ENCODE assay signal across 7 cellular contexts in the genomic region with DNA sequence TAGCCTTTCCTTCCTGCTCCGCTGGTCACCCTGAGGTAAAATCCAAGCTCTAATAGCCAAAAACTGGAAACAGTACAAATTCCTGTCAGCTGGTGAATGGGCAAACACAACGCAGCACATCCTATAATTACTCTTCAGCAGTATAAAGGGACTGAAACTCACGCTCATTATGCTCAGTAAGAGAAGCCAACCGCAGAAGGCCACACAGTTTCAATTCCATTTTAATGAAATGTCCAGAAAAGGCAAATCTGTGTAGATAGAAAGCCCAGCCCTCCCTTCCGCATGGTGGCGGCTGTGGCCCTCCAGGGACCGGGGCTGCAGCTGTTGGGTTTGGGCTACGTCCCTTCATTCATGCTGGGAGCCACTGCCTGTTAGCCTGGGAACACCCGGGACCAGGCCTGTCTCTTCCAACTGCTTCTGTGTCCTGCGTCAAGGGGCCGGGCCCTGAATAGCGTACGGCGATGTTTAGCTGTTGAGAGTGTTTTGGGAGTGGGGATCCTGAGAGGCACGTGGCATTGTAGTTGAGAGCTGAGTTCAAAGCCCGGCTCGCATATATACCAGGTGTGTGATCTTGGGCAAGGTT.
DNase-seq lines count a peak whose midpoint lies in the region; ATAC-seq and TF ChIP-seq lines count a peak whose summit lies in the region.

No MANE protein-coding gene starts in this region.

- ATAC-seq in GM19372 (IDR thresholded peaks at IDR 0.05; ENCODE audit: low read depth, unreplicated experiment) (peak; percentile 85), HG03196 (IDR thresholded peaks at IDR 0.05; ENCODE audit: unreplicated experiment) (peak; percentile 66)
- ATAC-seq in central memory CD8-positive, alpha-beta T cell (replicated peaks; ENCODE audit: extremely low read depth, poor library complexity, severe bottlenecking): no peak

- no peak overlapping the region for H3K4me3 Mint-ChIP-seq in central memory CD8-positive, alpha-beta T cell

- no peaks in the 10 kb centered on the region for H3K27me3 ChIP-seq in brain microvascular endothelial cell (replicated peaks)

- peak overlapping the region; percentile 4 for H3K27ac Mint-ChIP-seq in central memory CD8-positive, alpha-beta T cell (ENCODE audit: low read depth)

- peaks cover 9% of the 10 kb centered on the region for H3K36me3 ChIP-seq in brain microvascular endothelial cell (replicated peaks)

- H3K9me3 Mint-ChIP-seq in central memory CD8-positive, alpha-beta T cell: no peaks in the 10 kb centered on the region

- H3K4me1 Mint-ChIP-seq in central memory CD8-positive, alpha-beta T cell: peaks cover 28% of the 10 kb centered on the region

- TF ChIP-seq CTCF in brain microvascular endothelial cell (IDR thresholded peaks at IDR 0.05; ENCODE audit: low read depth, low read length, missing control alignments): no peak

- no peaks in the 10 kb centered on the region for H3K27me3 Mint-ChIP-seq in central memory CD8-positive, alpha-beta T cell

- DNase-seq in central memory CD8-positive, alpha-beta T cell (ENCODE audit: low spot score in 2 of 2): no peak
- peak in 14 of 49 donors; percentile 2 to 41 (median 18) for DNase-seq in substantia nigra (lab: John Stamatoyannopoulos, UW)
- no peak for DNase-seq in brain microvascular endothelial cell
- no peak for DNase-seq in DMS153 treated with DMSO at 0.1 percent for 48 hours (lab: John Stamatoyannopoulos, UW; ENCODE audit: unreplicated experiment)
- no peak for DNase-seq in cerebellar cortex (ENCODE audit: low spot score)

- peak overlapping the region; percentile 29 for H3K27ac ChIP-seq in substantia nigra (ENCODE audit: low read depth, low read length, poor library complexity, severe bottlenecking)
- no peak overlapping the region for H3K27ac ChIP-seq in brain microvascular endothelial cell

- in situ Hi-C loops in brain microvascular endothelial cell (cut with HindIII; ENCODE audit: low pct_ligation_motif_present, low sequenced_read_pairs): no loop called here

- no peak overlapping the region for H3K4me3 ChIP-seq in brain microvascular endothelial cell (ENCODE audit: low read depth, low read length)

- H3K36me3 Mint-ChIP-seq in central memory CD8-positive, alpha-beta T cell (ENCODE audit: insufficient read depth): peaks cover 9% of the 10 kb centered on the region
